27 cellular contexts compared by ENCODE assay signal in the genomic region with DNA sequence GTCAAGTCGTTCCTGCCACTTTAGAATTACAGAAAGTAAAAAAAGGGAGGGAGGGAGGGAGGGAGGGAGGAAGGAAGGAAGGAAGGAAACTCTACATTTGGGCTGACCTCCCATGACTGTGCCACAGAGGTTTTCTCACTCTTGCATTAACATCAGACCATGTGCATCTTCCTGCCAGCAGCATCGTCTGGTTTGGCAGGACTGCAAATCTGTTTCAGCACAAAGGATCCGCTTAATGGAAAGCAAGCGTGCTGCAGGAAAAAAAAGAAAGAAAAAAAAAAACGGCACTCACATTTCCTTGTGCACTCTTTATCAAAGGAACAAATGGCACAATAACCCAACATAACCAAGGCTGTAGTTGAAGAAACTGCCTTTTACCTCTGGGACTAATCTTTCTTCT.
DNase-seq lines count a peak whose midpoint lies in the region; ATAC-seq and TF ChIP-seq lines count a peak whose summit lies in the region.
"Had no signal": no experiment of that assay in that cellular context is flagged by ENCODE, and none has a peak within 500 bp of the region (broad histone marks: within the 10 kb centered on the region; RNA-seq: fewer than 3 reads in every experiment).

No MANE protein-coding gene starts in this region.

- no peak overlapping the region for H3K9ac ChIP-seq in neural cell (ENCODE audit: low read length)

- TF ChIP-seq POLR2A in upper lobe of left lung (IDR thresholded peaks at IDR 0.05) (no peak), transverse colon (IDR thresholded peaks at IDR 0.05) (no peak)

- H3K4me2 ChIP-seq in neural cell (ENCODE audit: low read length): no peak overlapping the region

- no peak for TF ChIP-seq RAD21 in neural cell (conservative IDR thresholded peaks at IDR 0.05)

- no peaks in the 10 kb centered on the region for H3F3A ChIP-seq in neural cell (ENCODE audit: insufficient read depth, low read length, poor library complexity, severe bottlenecking)

- H3K9me2 ChIP-seq in neural cell (ENCODE audit: insufficient read depth, low read length): no peaks in the 10 kb centered on the region

- in situ Hi-C loops in transverse colon (cut with MboI; ENCODE audit: low pct_ligation_motif_present in 1 of 4, low pct_unique_long_range_greater_than_20kb in 1 of 4, low sequenced_read_pairs in 3 of 4): loop anchor here in 2 of 4 donors (25.0 kb wide), 2 partner anchors 200 to 325 kb away; no protein-coding TSS in a partner anchor

- H3K27ac ChIP-seq in neural cell (ENCODE audit: low read length): no peak overlapping the region
- H3K27ac ChIP-seq in upper lobe of left lung: no peak overlapping the region
- no peak overlapping the region for H3K27ac ChIP-seq in transverse colon
- H3K27ac ChIP-seq: 22Rv1, gastrocnemius medialis, neutrophil had no signal

- H4K20me1 ChIP-seq in neural cell (ENCODE audit: insufficient read depth): no peaks in the 10 kb centered on the region

- TF ChIP-seq EP300 in neural cell (conservative IDR thresholded peaks at IDR 0.05; ENCODE audit: poor library complexity, severe bottlenecking) (no peak), upper lobe of left lung (IDR thresholded peaks at IDR 0.05) (no peak), transverse colon (IDR thresholded peaks at IDR 0.05; ENCODE audit: low read depth) (no peak)

- peak overlapping the region; percentile 35 for H2AFZ ChIP-seq in neural cell (ENCODE audit: low read depth, low read length)

- intact Hi-C loops in transverse colon (cut with DNase I; ENCODE audit: low total_unique reads): no loop called here

- DNase-seq in DMS153 (lab: John Stamatoyannopoulos, UW) (peak; percentile 24), DMS153 treated with DMSO at 0.1 percent for 48 hours (lab: John Stamatoyannopoulos, UW; ENCODE audit: unreplicated experiment) (no peak), NCI-H1694 treated with DMSO at 0.1 percent for 48 hours (lab: John Stamatoyannopoulos, UW) (peak; percentile 26), dermis microvascular lymphatic vessel endothelial cell (ENCODE audit: low read depth in 2 of 2) (peak; percentile 49 to 59), glomerular visceral epithelial cell (ENCODE audit: extremely low spot score) (no peak), upper lobe of left lung (no peak), transverse colon (no peak)
- DNase-seq: activated CD8-positive, alpha-beta memory T cell treated with anti-CD3 and anti-CD28 coated beads for 24 hours; activated effector memory CD4-positive, alpha-beta T cell treated with anti-CD3 and anti-CD28 coated beads, Interleukin-2, amount 50 U/mL, for 16 hours; activated naive CD8-positive, alpha-beta T cell treated with anti-CD3 and anti-CD28 coated beads for 36 hours; activated T-cell treated with anti-CD3 and anti-CD28 coated beads, Interleukin-2, amount 50 U/mL, for 1 hour; AML-193; aorta; gastrocnemius medialis; GDM1; hippocampal formation; IMR-90; left cardiac atrium; NCI-H1105 treated with DMSO at 0.1 percent for 48 hours; NCI-H2081 treated with DMSO at 0.1 percent for 48 hours; OCI-M1; stimulated activated CD4-positive, alpha-beta T cell treated with anti-CD3 and anti-CD28 coated beads, Interleukin-4, amount 100 ng/mL, for 24 hours had no signal

- H3K79me2 ChIP-seq in neural cell (replicated peaks; ENCODE audit: insufficient read depth, low read length): no peaks in the 10 kb centered on the region

- TF ChIP-seq CTCF in neural cell (IDR thresholded peaks at IDR 0.05; ENCODE audit: poor library complexity, severe bottlenecking) (no peak), upper lobe of left lung (IDR thresholded peaks at IDR 0.05) (no peak), transverse colon (IDR thresholded peaks at IDR 0.05) (no peak)

- ATAC-seq in upper lobe of left lung (ENCODE audit: low FRiP score in 2 of 2): no peak
- ATAC-seq: gastrocnemius medialis; left cardiac atrium; sciatic nerve; stimulated activated effector memory CD8-positive, alpha-beta T cell treated with anti-CD3 and anti-CD28 coated beads, Interleukin-12 subunit alpha, Interleukin-12 subunit beta, amount 100 ng/mL, for 72 hours had no signal

- WGBS in upper lobe of left lung, 2 donors: 21% methylated on average over 5 of the region's 5 CpGs
- WGBS in transverse colon (ENCODE audit: low coverage in 1 of 2), 2 donors: 29 to 32% methylated on average over 5 of the region's 5 CpGs

- no peaks in the 10 kb centered on the region for H3K36me3 ChIP-seq in neural cell (ENCODE audit: insufficient read depth, low read length)
- H3K36me3 ChIP-seq in upper lobe of left lung: no peaks in the 10 kb centered on the region
- no peaks in the 10 kb centered on the region for H3K36me3 ChIP-seq in transverse colon
- H3K36me3 ChIP-seq: gastrocnemius medialis, neutrophil had no signal

- H3K4me1 ChIP-seq in upper lobe of left lung (peaks cover 6 to 32% (median 21%) of the 10 kb centered on the region in 4 donors), transverse colon (peaks cover 0 to 12% (median 10%) of the 10 kb centered on the region in 4 donors)

- no peaks in the 10 kb centered on the region for H3K27me3 ChIP-seq in neural cell (ENCODE audit: insufficient read depth, low read depth, low read length)
- H3K27me3 ChIP-seq in upper lobe of left lung: no peaks in the 10 kb centered on the region
- no peaks in the 10 kb centered on the region for H3K27me3 ChIP-seq in transverse colon
- H3K27me3 ChIP-seq: gastrocnemius medialis had no signal

- H3K9me3 ChIP-seq in neural cell (ENCODE audit: low read length): no peaks in the 10 kb centered on the region
- no peaks in the 10 kb centered on the region for H3K9me3 ChIP-seq in upper lobe of left lung
- no peaks in the 10 kb centered on the region for H3K9me3 ChIP-seq in transverse colon
- H3K9me3 ChIP-seq: gastrocnemius medialis, neutrophil had no signal

- no peak overlapping the region for H3K4me3 ChIP-seq in neural cell (ENCODE audit: low read length)
- no peak overlapping the region for H3K4me3 ChIP-seq in upper lobe of left lung
- no peak overlapping the region for H3K4me3 ChIP-seq in transverse colon
- H3K4me3 ChIP-seq: gastrocnemius medialis had no signal

TF ChIP-seq in neural cell, 6 proteins besides CTCF, POLR2A, EP300 and RAD21:
- TF ChIP-seq POLR2AphosphoS5 (IDR thresholded peaks at IDR 0.05) (no peak), SMC3 (conservative IDR thresholded peaks at IDR 0.05; ENCODE audit: poor library complexity) (no peak), MXI1 (conservative IDR thresholded peaks at IDR 0.05; ENCODE audit: poor library complexity, severe bottlenecking) (no peak), TAF1 (IDR thresholded peaks at IDR 0.05; ENCODE audit: low read depth) (no peak), EZH2 (IDR thresholded peaks at IDR 0.05; ENCODE audit: borderline replicate concordance, insufficient read depth, low read length, poor library complexity, severe bottlenecking) (no peak)
- TF ChIP-seq, protein P1, sequence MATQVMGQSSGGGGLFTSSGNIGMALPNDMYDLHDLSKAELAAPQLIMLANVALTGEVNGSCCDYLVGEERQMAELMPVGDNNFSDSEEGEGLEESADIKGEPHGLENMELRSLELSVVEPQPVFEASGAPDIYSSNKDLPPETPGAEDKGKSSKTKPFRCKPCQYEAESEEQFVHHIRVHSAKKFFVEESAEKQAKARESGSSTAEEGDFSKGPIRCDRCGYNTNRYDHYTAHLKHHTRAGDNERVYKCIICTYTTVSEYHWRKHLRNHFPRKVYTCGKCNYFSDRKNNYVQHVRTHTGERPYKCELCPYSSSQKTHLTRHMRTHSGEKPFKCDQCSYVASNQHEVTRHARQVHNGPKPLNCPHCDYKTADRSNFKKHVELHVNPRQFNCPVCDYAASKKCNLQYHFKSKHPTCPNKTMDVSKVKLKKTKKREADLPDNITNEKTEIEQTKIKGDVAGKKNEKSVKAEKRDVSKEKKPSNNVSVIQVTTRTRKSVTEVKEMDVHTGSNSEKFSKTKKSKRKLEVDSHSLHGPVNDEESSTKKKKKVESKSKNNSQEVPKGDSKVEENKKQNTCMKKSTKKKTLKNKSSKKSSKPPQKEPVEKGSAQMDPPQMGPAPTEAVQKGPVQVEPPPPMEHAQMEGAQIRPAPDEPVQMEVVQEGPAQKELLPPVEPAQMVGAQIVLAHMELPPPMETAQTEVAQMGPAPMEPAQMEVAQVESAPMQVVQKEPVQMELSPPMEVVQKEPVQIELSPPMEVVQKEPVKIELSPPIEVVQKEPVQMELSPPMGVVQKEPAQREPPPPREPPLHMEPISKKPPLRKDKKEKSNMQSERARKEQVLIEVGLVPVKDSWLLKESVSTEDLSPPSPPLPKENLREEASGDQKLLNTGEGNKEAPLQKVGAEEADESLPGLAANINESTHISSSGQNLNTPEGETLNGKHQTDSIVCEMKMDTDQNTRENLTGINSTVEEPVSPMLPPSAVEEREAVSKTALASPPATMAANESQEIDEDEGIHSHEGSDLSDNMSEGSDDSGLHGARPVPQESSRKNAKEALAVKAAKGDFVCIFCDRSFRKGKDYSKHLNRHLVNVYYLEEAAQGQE (IDR thresholded peaks at IDR 0.05; ENCODE audit: borderline replicate concordance): no peak

Comparison
In these comparisons a context has a peak if more than half of its experiments do, and no peak if none do; other contexts are left out.
1. DNase-seq: peak in DMS153 (single experiment), NCI-H1694 treated with DMSO at 0.1 percent for 48 hours (single experiment) and dermis microvascular lymphatic vessel endothelial cell (2 of 2); none in DMS153 treated with DMSO at 0.1 percent for 48 hours (single experiment), glomerular visceral epithelial cell (single experiment), upper lobe of left lung (0 of 2) and transverse colon (single experiment).